27 cellular contexts compared by ENCODE assay signal in the genomic region with DNA sequence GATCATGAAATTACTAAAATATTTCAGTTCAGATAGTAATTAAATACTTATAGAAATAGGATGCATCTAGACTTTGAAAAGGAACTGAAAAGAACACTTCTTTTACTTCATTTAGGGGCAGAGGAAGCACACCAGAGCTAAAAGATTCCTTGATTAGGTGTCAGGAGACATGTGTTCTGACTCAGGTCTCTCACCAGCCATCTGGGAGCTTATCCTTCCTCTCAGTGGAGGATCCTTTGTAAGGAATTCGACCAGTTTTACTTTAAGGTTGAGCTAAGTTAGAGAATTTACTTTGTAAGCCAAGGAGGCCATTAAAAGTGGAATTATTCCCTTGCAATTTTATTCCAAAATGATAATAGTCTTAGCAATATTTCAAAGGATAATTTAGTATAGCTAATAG. TPM values are rescaled to one million over a fixed set of nuclear protein-coding genes. Genes with fewer than 3 reads are reported as not detected.
DNase-seq lines count a peak whose midpoint lies in the region; ATAC-seq and TF ChIP-seq lines count a peak whose summit lies in the region.
"Had no signal": no experiment of that assay in that cellular context is flagged by ENCODE, and none has a peak within 500 bp of the region (broad histone marks: within the 10 kb centered on the region; RNA-seq: fewer than 3 reads in every experiment).

No MANE protein-coding gene starts in this region.

- no peaks in the 10 kb centered on the region for H3K9me3 ChIP-seq in ovary
- H3K9me3 ChIP-seq: prostate gland, sigmoid colon, thoracic aorta, uterus had no signal

- H3K4me1 ChIP-seq in GM23338 (ENCODE audit: insufficient read depth) (peaks cover 26% of the 10 kb centered on the region), ovary (ENCODE audit: insufficient read depth) (no peaks in the 10 kb centered on the region)
- H3K4me1 ChIP-seq: prostate gland, sigmoid colon, uterus had no signal

- H3K27me3 Mint-ChIP-seq in GM23338 (ENCODE audit: insufficient read depth, low read depth, poor library complexity) = peaks cover 3% of the 10 kb centered on the region
- H3K27me3 Mint-ChIP-seq in osteocyte (ENCODE audit: unreplicated experiment) = no peaks in the 10 kb centered on the region
- H3K27me3 Mint-ChIP-seq: central memory CD8-positive, alpha-beta T cell had no signal

- H3K9me2 ChIP-seq in GM23338 (ENCODE audit: insufficient read depth) = 0 out of 2 replicates have a peak, but pooled peaks cover 5% of the 10 kb centered on the region

- H2AFZ ChIP-seq in GM23338 = no peak overlapping the region

- H3K4me3 ChIP-seq in GM23338 = no peak overlapping the region
- no peak overlapping the region for H3K4me3 ChIP-seq in ovary
- H3K4me3 ChIP-seq: prostate gland, sigmoid colon, thoracic aorta, uterus had no signal

- intact Hi-C loops in ovary (cut with DNase I) = no loop called here

- 18 to 46% (median 41%) methylated on average over 1 of the region's 1 CpG for WGBS in ovary, 3 donors

- H3K4me1 Mint-ChIP-seq in GM23338 = peaks cover 41% of the 10 kb centered on the region
- peaks cover 26% of the 10 kb centered on the region for H3K4me1 Mint-ChIP-seq in osteocyte (ENCODE audit: unreplicated experiment)
- H3K4me1 Mint-ChIP-seq: CD4-positive, CD25-positive, alpha-beta regulatory T cell; central memory CD8-positive, alpha-beta T cell had no signal

- H3K9me3 Mint-ChIP-seq in GM23338 (no peaks in the 10 kb centered on the region), osteocyte (ENCODE audit: unreplicated experiment) (peaks cover 3% of the 10 kb centered on the region)
- H3K9me3 Mint-ChIP-seq: activated T-cell treated with anti-CD3 and anti-CD28 coated beads, Interleukin-2, amount 50 U/mL, for 24 hours; T-helper 2 cell treated with Interferon-gamma antibody and Interleukin-4, amounts not matched to agents 5 μg/mL and 100 μg/mL, for 36 hours had no signal

- H3K36me3 Mint-ChIP-seq in GM23338 (ENCODE audit: low read depth) (peaks cover 71% of the 10 kb centered on the region), osteocyte (ENCODE audit: unreplicated experiment) (peaks cover 30% of the 10 kb centered on the region)

- H3K36me3 ChIP-seq in GM23338 (ENCODE audit: insufficient read depth) (peaks cover 31% of the 10 kb centered on the region; the same call in 1 of the 2 replicates), ovary (no peaks in the 10 kb centered on the region)
- H3K36me3 ChIP-seq: prostate gland, sigmoid colon, uterus had no signal

- H3K4me3 Mint-ChIP-seq in GM23338 = no peak overlapping the region
- H3K4me3 Mint-ChIP-seq in osteocyte (ENCODE audit: unreplicated experiment) = no peak overlapping the region
- H3K4me3 Mint-ChIP-seq: activated T-cell treated with anti-CD3 and anti-CD28 coated beads, Interleukin-2, amount 50 U/mL, for 24 hours; CD4-positive, CD25-positive, alpha-beta regulatory T cell; central memory CD8-positive, alpha-beta T cell; T-helper 2 cell treated with Interferon-gamma antibody and Interleukin-4, amounts not matched to agents 5 μg/mL and 100 μg/mL, for 36 hours had no signal

- no peak for TF ChIP-seq POLR2A in ovary (IDR thresholded peaks at IDR 0.05)

- no peaks in the 10 kb centered on the region for H3F3A ChIP-seq in GM23338 (replicated peaks; ENCODE audit: low read depth)

- no peak overlapping the region for H3K27ac ChIP-seq in GM23338 (ENCODE audit: low read depth)
- H3K27ac ChIP-seq in ovary = no peak overlapping the region
- H3K27ac ChIP-seq: prostate gland, sigmoid colon, thoracic aorta, uterus had no signal

- H3K79me2 ChIP-seq in GM23338 (replicated peaks; ENCODE audit: insufficient read depth) = peaks cover 95% of the 10 kb centered on the region

- H3K27ac Mint-ChIP-seq in GM23338 (no peak overlapping the region), osteocyte (ENCODE audit: unreplicated experiment) (peak overlapping the region; percentile 10)
- H3K27ac Mint-ChIP-seq: activated T-cell treated with anti-CD3 and anti-CD28 coated beads, Interleukin-2, amount 50 U/mL, for 24 hours; CD4-positive, CD25-positive, alpha-beta regulatory T cell; T-helper 2 cell treated with Interferon-gamma antibody and Interleukin-4, amounts not matched to agents 5 μg/mL and 100 μg/mL, for 36 hours had no signal

- no peak for TF ChIP-seq EP300 in ovary (IDR thresholded peaks at IDR 0.05)

- H3K4me2 ChIP-seq in GM23338 = no peak overlapping the region

- H4K20me1 ChIP-seq in GM23338 (replicated peaks; ENCODE audit: insufficient read depth) = no peaks in the 10 kb centered on the region

- no peak for TF ChIP-seq CTCF in GM23338 (conservative IDR thresholded peaks at IDR 0.05; ENCODE audit: low read depth in 2 of 2)
- no peak for TF ChIP-seq CTCF in osteocyte (IDR thresholded peaks at IDR 0.05)
- no peak for TF ChIP-seq CTCF in ovary (IDR thresholded peaks at IDR 0.05)

- H3K27me3 ChIP-seq in GM23338 (ENCODE audit: insufficient read depth) (no peaks in the 10 kb centered on the region), ovary (no peaks in the 10 kb centered on the region)
- H3K27me3 ChIP-seq: sigmoid colon, uterus had no signal

- DNase-seq in GM23338 (ENCODE audit: low spot score) (peak; percentile 31), glomerular visceral epithelial cell (ENCODE audit: extremely low spot score) (peak; percentile 45), osteocyte (ENCODE audit: extremely low spot score, unreplicated experiment) (no peak), ovary (no peak), globus pallidus (ENCODE audit: low spot score) (no peak)
- DNase-seq: activated CD4-positive, alpha-beta T cell treated with anti-CD3 and anti-CD28 coated beads for 4 hours; activated gamma-delta T cell treated with Interleukin-2 at 50 U/mL for 16 hours; activated T-cell treated with anti-CD3 and anti-CD28 coated beads, Interleukin-2, amount 50 U/mL, for 24 hours; CD4-positive, CD25-positive, alpha-beta regulatory T cell; H7; head of caudate nucleus; NCI-H187; NCI-H2171; NCI-H510A; sigmoid colon; stimulated activated CD4-positive, alpha-beta T cell treated with anti-CD3 and anti-CD28 coated beads, Interleukin-15, amount 100 ng/mL, for 24 hours; stimulated activated naive CD4-positive, alpha-beta T cell treated with Interleukin-2 at 50 U/mL for 16 hours; uterus had no signal

- ATAC-seq in GM23338 (peak; percentile 49; the same call in 2 of the 3 replicates), SK-N-SH treated with all-trans-retinoic acid at 6 μM for 48 hours (0 out of 3 replicates have a peak, but pooled peaks have one; percentile 29), GM19455 (IDR thresholded peaks at IDR 0.05; ENCODE audit: unreplicated experiment) (no peak)
- ATAC-seq: PC-3, Right ventricle myocardium inferior had no signal

TF ChIP-seq in GM23338, 12 proteins besides CTCF, POLR2A, EP300 and RAD21 (continues in another document):
- TF ChIP-seq EZH2 (IDR thresholded peaks at IDR 0.05; ENCODE audit: low read depth, unreplicated experiment) = no peak

TF ChIP-seq in SK-N-SH treated with all-trans-retinoic acid at 6 μM for 48 hours, 23 proteins besides CTCF, POLR2A, EP300 and RAD21:
- TF ChIP-seq ESRRG (CRISPR knock-in tag; IDR thresholded peaks at IDR 0.05) (no peak), TOX (CRISPR knock-in tag; IDR thresholded peaks at IDR 0.05; ENCODE audit: borderline replicate concordance) (no peak), GLIS3 (CRISPR knock-in tag; IDR thresholded peaks at IDR 0.05) (no peak)
TF ChIP-seq in SK-N-SH treated with all-trans-retinoic acid at 6 μM for 48 hours: peak in this region for 0.

RNA-seq across cellular contexts. Expression of gene VCAN, which starts 16.7 kb away (rescaled TPM):
- 373 and 404 TPM in 2 replicates for total RNA-seq in GM23338 (2014; rRNA removed; shearing (Covaris generic))
- polyA plus RNA-seq in GM23338 (2016; fragmentation: Nextera tagmentation; extraction: Ambion mirVana) (133 and 137 TPM in 2 replicates), ovary (10 to 100 TPM in 1 of 2 donors, 1 to 10 TPM in 1; 5.5 to 21.3 TPM)
- total RNA-seq in osteocyte (67.0 and 67.5 TPM in 2 replicates), ovary (10 to 100 TPM in 3 of 7 donors, 1 to 10 TPM in 4; 2.2 to 17.4 (median 7.3) TPM)
- total RNA-seq: activated CD8-positive, alpha-beta memory T cell treated with anti-CD3 and anti-CD28 coated beads for 36 hours; CD4-positive, CD25-positive, alpha-beta regulatory T cell had no signal

Comparison
In these comparisons a context has a peak if more than half of its experiments do, and no peak if none do; other contexts are left out.
1. DNase-seq: peak in GM23338 (single experiment) and glomerular visceral epithelial cell (single experiment); none in osteocyte (single experiment), ovary (0 of 5) and globus pallidus (single experiment).